In the genomic region with DNA sequence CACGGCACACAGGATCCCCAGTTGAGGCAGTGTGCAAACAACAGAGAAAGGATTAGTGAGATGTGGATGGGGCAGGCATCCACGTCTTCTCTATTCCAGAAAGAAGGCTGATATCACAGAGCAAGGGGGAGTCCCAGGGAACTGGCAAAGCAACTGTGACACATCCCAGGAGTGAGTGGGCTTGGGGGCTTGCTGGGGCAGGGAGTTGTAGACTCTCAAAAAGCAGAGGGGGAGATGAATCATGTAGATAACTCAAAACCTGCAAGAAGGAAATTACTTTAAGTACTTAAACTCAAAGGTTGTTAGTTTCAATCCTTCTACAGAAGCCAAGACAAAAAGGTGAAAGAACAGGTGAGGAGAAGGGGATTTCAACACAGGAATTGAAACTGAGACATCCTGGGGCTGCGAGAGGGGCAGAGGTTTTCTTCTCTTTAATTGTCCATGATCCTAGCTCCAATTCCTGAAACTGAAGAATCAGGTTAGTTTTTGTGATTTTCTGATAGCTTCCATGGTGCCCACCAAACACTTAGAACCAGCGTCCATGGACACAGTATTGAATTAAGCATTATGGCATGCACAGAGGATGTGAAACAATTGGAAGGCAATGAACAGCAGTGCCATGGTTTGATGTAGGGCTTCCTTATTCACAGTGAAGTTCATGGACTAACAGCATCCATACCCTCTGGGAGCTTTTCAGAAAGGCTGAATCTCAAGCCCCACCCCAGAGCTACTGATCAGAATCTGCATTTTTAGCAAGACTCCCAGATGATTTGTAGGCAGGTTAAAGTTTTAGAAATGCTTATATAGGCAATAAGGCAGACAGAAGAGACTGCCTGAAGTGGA, we compare ENCODE assay signal across 11 cellular contexts. TPM values are rescaled to one million over a fixed set of nuclear protein-coding genes. Genes with fewer than 3 reads are reported as not detected.
DNase-seq lines count a peak whose midpoint lies in the region; ATAC-seq and TF ChIP-seq lines count a peak whose summit lies in the region.
"Had no signal": no experiment of that assay in that cellular context is flagged by ENCODE, and none has a peak within 500 bp of the region (broad histone marks: within the 10 kb centered on the region; RNA-seq: fewer than 3 reads in every experiment).

No MANE protein-coding gene starts in this region.

- H3K27me3 ChIP-seq in OCI-LY3 (ENCODE audit: low read depth, low read length) = no peaks in the 10 kb centered on the region

- peaks cover 0 to 4% of the 10 kb centered on the region in 2 donors for H3K9me3 Mint-ChIP-seq in activated naive CD4-positive, alpha-beta T cell treated with anti-CD3 and anti-CD28 coated beads, Interleukin-2, amount 50 U/mL, for 72 hours

- intact Hi-C loops in Right ventricle myocardium inferior (cut with DNase I) = no loop called here

- H3K9me3 ChIP-seq in OCI-LY3 (ENCODE audit: insufficient read depth, low read length) = no peaks in the 10 kb centered on the region
- H3K9me3 ChIP-seq: psoas muscle had no signal

- H3K4me3 ChIP-seq in OCI-LY3 (ENCODE audit: low read length) = peak overlapping the region; percentile 61
- H3K4me3 ChIP-seq: psoas muscle, SK-N-MC had no signal

- H3K27ac ChIP-seq in OCI-LY3 (ENCODE audit: low read length) = peak overlapping the region; percentile 90
- H3K27ac ChIP-seq: psoas muscle, SK-N-MC had no signal

- TF ChIP-seq CTCF in OCI-LY3 (IDR thresholded peaks at IDR 0.05; ENCODE audit: low read depth, low read length) = no peak

- peak; percentile 75 to 86 for DNase-seq in activated naive CD4-positive, alpha-beta T cell treated with anti-CD3 and anti-CD28 coated beads, Interleukin-2, amount 50 U/mL, for 72 hours (ENCODE audit: low spot score in 2 of 2)
- peak; percentile 63 for DNase-seq in stimulated activated CD8-positive, alpha-beta memory T cell treated with anti-CD3 and anti-CD28 coated beads, Interleukin-12 subunit alpha, Interleukin-12 subunit beta, amount 100 ng/mL, for 24 hours (ENCODE audit: extremely low read depth)
- DNase-seq in Right ventricle myocardium inferior (ENCODE audit: missing footprints) (no peak), A172 (ENCODE audit: low spot score) (no peak)
- DNase-seq: mammary epithelial cell, psoas muscle had no signal

- H3K4me1 ChIP-seq in OCI-LY3 (ENCODE audit: low read length) = peaks cover 96% of the 10 kb centered on the region
- H3K4me1 ChIP-seq: psoas muscle had no signal

- H2AFZ ChIP-seq in OCI-LY3 (ENCODE audit: low read depth, low read length) = no peak overlapping the region; the same call in 1 of the 2 replicates

- no peaks in the 10 kb centered on the region for H3K36me3 Mint-ChIP-seq in activated naive CD4-positive, alpha-beta T cell treated with anti-CD3 and anti-CD28 coated beads, Interleukin-2, amount 50 U/mL, for 72 hours

- ATAC-seq in GM18867 (IDR thresholded peaks at IDR 0.05; ENCODE audit: unreplicated experiment) = peak; percentile 32
- ATAC-seq in activated naive CD4-positive, alpha-beta T cell treated with anti-CD3 and anti-CD28 coated beads, Interleukin-2, amount 50 U/mL, for 72 hours = peak; percentile 94 to 95
- ATAC-seq in Right ventricle myocardium inferior = no peak
- ATAC-seq in GM19455 (IDR thresholded peaks at IDR 0.05; ENCODE audit: unreplicated experiment) = no peak
- ATAC-seq in HG03175 (IDR thresholded peaks at IDR 0.05; ENCODE audit: unreplicated experiment) = no peak
- ATAC-seq: psoas muscle had no signal

- peak overlapping the region; percentile 73 to 88 for H3K27ac Mint-ChIP-seq in activated naive CD4-positive, alpha-beta T cell treated with anti-CD3 and anti-CD28 coated beads, Interleukin-2, amount 50 U/mL, for 72 hours

- H3K79me2 ChIP-seq in OCI-LY3 (ENCODE audit: low read length) = no peaks in the 10 kb centered on the region

- H3K36me3 ChIP-seq in OCI-LY3 (replicated peaks; ENCODE audit: low read depth, low read length) = no peaks in the 10 kb centered on the region

- peak overlapping the region; percentile 83 for H3K4me2 ChIP-seq in OCI-LY3 (ENCODE audit: low read length)

- H3K9ac ChIP-seq in OCI-LY3 (ENCODE audit: low read length) = peak overlapping the region; percentile 69; the same call in 1 of the 2 replicates

- no peaks in the 10 kb centered on the region for H4K20me1 ChIP-seq in OCI-LY3 (ENCODE audit: insufficient read depth, low read length)

RNA-seq across cellular contexts. Expression of gene CCR3, which starts 52.0 kb away (rescaled TPM):
- not detected for total RNA-seq in activated naive CD4-positive, alpha-beta T cell treated with anti-CD3 and anti-CD28 coated beads, Interleukin-2, amount 50 U/mL, for 72 hours
- not detected for total RNA-seq in Right ventricle myocardium inferior
- not detected in 2 replicates for total RNA-seq in A172 (2014; rRNA removed; shearing (Covaris generic))

RNA-seq across cellular contexts. Expression of gene CCR2, which starts 59.7 kb away (rescaled TPM):
- under 1 TPM in 1 of 2 donors, not detected in 1; 0.19 TPM for total RNA-seq in activated naive CD4-positive, alpha-beta T cell treated with anti-CD3 and anti-CD28 coated beads, Interleukin-2, amount 50 U/mL, for 72 hours
- 0.89 TPM for total RNA-seq in Right ventricle myocardium inferior
- not detected in 2 replicates for total RNA-seq in A172 (2014; rRNA removed; shearing (Covaris generic))
- total RNA-seq: mammary epithelial cell had no signal

Comparison
In these comparisons a context has a peak if more than half of its experiments do, and no peak if none do; other contexts are left out.
1. ATAC-seq: peak in GM18867 (single experiment) and activated naive CD4-positive, alpha-beta T cell treated with anti-CD3 and anti-CD28 coated beads, Interleukin-2, amount 50 U/mL, for 72 hours (2 of 2); none in Right ventricle myocardium inferior (single experiment), GM19455 (single experiment) and HG03175 (single experiment).
2. DNase-seq: peak in activated naive CD4-positive, alpha-beta T cell treated with anti-CD3 and anti-CD28 coated beads, Interleukin-2, amount 50 U/mL, for 72 hours (2 of 2) and stimulated activated CD8-positive, alpha-beta memory T cell treated with anti-CD3 and anti-CD28 coated beads, Interleukin-12 subunit alpha, Interleukin-12 subunit beta, amount 100 ng/mL, for 24 hours (single experiment); none in Right ventricle myocardium inferior (single experiment) and A172 (single experiment).